Comparison of ENCODE assay signal across 1 cellular context in the genomic region with DNA sequence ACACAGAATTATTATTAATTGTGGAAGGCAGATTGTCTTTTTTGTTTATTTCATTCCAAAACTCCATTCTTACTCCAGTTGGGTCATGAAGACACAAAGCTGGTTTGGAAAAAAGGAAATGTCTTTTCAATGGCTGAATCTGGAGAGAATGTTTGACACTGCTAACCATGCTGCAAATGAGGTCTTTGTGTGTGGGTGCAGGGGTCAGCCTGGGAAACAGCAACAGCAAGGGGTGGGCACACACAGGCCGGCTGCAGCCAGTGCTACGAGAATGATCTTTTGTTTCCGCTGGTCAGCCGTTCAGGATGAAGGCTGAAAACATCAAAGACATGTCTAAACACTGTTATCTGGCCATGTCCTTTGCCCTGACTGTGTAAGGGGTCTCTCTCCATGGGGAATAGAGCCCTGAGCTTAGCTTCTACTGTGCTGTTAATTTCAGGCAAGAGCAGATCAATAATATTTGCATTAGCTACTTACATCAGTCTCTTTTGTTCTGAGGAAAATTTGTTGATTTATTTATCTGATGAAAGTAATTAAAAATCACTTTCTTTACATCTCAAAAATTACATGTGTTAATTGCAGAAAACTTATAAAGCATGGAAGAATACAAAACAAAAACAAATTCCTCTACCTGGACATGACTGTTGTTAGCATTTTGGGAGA.
A peak's percentile ranks its signal among the peaks of the same experiment; 100 is the strongest.
TF ChIP-seq lines count a peak whose summit lies in the region.

No MANE protein-coding gene starts in this region.

TF ChIP-seq in HepG2, 621 proteins besides CTCF, POLR2A, EP300 and RAD21 (continued from another document and continues in another):
- TF ChIP-seq ZNF558 (CRISPR knock-in tag; IDR thresholded peaks at IDR 0.05; ENCODE audit: borderline replicate concordance) = peak; percentile 29; the same call in 1 of the 2 replicates
- no peak for TF ChIP-seq PRPF4 (IDR thresholded peaks at IDR 0.05; ENCODE audit: low read depth, low read length, poor library complexity, severe bottlenecking)
- no peak for TF ChIP-seq SRF (IDR thresholded peaks at IDR 0.05; ENCODE audit: low read depth, low read length)
- TF ChIP-seq, protein P1, sequence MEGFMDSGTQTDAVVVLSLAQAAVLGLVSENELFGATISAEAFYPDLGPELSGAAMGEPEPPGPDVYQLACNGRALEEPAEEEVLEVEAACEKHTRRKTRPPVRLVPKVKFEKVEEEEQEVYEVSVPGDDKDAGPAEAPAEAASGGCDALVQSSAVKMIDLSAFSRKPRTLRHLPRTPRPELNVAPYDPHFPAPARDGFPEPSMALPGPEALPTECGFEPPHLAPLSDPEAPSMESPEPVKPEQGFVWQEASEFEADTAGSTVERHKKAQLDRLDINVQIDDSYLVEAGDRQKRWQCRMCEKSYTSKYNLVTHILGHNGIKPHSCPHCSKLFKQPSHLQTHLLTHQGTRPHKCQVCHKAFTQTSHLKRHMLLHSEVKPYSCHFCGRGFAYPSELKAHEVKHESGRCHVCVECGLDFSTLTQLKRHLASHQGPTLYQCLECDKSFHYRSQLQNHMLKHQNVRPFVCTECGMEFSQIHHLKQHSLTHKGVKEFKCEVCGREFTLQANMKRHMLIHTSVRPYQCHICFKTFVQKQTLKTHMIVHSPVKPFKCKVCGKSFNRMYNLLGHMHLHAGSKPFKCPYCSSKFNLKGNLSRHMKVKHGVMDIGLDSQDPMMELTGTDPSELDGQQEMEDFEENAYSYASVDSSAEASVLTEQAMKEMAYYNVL (CRISPR knock-in tag; IDR thresholded peaks at IDR 0.05; ENCODE audit: borderline replicate concordance) = peak; percentile 98
- TF ChIP-seq HOXA3 (CRISPR knock-in tag; IDR thresholded peaks at IDR 0.05) = peak; percentile 97
- TF ChIP-seq ZNF703 (CRISPR knock-in tag; IDR thresholded peaks at IDR 0.05; ENCODE audit: borderline replicate concordance) = peak; percentile 58; the same call in 1 of the 2 replicates
- TF ChIP-seq, protein P2, sequence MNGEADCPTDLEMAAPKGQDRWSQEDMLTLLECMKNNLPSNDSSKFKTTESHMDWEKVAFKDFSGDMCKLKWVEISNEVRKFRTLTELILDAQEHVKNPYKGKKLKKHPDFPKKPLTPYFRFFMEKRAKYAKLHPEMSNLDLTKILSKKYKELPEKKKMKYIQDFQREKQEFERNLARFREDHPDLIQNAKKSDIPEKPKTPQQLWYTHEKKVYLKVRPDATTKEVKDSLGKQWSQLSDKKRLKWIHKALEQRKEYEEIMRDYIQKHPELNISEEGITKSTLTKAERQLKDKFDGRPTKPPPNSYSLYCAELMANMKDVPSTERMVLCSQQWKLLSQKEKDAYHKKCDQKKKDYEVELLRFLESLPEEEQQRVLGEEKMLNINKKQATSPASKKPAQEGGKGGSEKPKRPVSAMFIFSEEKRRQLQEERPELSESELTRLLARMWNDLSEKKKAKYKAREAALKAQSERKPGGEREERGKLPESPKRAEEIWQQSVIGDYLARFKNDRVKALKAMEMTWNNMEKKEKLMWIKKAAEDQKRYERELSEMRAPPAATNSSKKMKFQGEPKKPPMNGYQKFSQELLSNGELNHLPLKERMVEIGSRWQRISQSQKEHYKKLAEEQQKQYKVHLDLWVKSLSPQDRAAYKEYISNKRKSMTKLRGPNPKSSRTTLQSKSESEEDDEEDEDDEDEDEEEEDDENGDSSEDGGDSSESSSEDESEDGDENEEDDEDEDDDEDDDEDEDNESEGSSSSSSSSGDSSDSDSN (CRISPR knock-in tag; IDR thresholded peaks at IDR 0.05) = peak; percentile 76
- TF ChIP-seq HOXA5 (CRISPR knock-in tag; IDR thresholded peaks at IDR 0.05) = peak; percentile 98
- no peak for TF ChIP-seq ZNF180 (CRISPR knock-in tag; IDR thresholded peaks at IDR 0.05; ENCODE audit: borderline replicate concordance, low read depth)
- TF ChIP-seq, protein P3, sequence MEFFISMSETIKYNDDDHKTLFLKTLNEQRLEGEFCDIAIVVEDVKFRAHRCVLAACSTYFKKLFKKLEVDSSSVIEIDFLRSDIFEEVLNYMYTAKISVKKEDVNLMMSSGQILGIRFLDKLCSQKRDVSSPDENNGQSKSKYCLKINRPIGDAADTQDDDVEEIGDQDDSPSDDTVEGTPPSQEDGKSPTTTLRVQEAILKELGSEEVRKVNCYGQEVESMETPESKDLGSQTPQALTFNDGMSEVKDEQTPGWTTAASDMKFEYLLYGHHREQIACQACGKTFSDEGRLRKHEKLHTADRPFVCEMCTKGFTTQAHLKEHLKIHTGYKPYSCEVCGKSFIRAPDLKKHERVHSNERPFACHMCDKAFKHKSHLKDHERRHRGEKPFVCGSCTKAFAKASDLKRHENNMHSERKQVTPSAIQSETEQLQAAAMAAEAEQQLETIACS (CRISPR knock-in tag; IDR thresholded peaks at IDR 0.05) = no peak; the same call in 1 of the 2 replicates
- peak; percentile 91 for TF ChIP-seq ZNF430 (CRISPR knock-in tag; IDR thresholded peaks at IDR 0.05)
- TF ChIP-seq, protein P4, sequence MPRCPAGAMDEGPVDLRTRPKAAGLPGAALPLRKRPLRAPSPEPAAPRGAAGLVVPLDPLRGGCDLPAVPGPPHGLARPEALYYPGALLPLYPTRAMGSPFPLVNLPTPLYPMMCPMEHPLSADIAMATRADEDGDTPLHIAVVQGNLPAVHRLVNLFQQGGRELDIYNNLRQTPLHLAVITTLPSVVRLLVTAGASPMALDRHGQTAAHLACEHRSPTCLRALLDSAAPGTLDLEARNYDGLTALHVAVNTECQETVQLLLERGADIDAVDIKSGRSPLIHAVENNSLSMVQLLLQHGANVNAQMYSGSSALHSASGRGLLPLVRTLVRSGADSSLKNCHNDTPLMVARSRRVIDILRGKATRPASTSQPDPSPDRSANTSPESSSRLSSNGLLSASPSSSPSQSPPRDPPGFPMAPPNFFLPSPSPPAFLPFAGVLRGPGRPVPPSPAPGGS (CRISPR knock-in tag; IDR thresholded peaks at IDR 0.05) = peak; percentile 88
- TF ChIP-seq NBN (conservative IDR thresholded peaks at IDR 0.05) = no peak
- TF ChIP-seq, protein P5, sequence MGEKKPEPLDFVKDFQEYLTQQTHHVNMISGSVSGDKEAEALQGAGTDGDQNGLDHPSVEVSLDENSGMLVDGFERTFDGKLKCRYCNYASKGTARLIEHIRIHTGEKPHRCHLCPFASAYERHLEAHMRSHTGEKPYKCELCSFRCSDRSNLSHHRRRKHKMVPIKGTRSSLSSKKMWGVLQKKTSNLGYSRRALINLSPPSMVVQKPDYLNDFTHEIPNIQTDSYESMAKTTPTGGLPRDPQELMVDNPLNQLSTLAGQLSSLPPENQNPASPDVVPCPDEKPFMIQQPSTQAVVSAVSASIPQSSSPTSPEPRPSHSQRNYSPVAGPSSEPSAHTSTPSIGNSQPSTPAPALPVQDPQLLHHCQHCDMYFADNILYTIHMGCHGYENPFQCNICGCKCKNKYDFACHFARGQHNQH (CRISPR knock-in tag; IDR thresholded peaks at IDR 0.05) = peak; percentile 99
- TF ChIP-seq, protein P6, sequence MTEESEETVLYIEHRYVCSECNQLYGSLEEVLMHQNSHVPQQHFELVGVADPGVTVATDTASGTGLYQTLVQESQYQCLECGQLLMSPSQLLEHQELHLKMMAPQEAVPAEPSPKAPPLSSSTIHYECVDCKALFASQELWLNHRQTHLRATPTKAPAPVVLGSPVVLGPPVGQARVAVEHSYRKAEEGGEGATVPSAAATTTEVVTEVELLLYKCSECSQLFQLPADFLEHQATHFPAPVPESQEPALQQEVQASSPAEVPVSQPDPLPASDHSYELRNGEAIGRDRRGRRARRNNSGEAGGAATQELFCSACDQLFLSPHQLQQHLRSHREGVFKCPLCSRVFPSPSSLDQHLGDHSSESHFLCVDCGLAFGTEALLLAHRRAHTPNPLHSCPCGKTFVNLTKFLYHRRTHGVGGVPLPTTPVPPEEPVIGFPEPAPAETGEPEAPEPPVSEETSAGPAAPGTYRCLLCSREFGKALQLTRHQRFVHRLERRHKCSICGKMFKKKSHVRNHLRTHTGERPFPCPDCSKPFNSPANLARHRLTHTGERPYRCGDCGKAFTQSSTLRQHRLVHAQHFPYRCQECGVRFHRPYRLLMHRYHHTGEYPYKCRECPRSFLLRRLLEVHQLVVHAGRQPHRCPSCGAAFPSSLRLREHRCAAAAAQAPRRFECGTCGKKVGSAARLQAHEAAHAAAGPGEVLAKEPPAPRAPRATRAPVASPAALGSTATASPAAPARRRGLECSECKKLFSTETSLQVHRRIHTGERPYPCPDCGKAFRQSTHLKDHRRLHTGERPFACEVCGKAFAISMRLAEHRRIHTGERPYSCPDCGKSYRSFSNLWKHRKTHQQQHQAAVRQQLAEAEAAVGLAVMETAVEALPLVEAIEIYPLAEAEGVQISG (CRISPR knock-in tag; IDR thresholded peaks at IDR 0.05) = peak; percentile 92
- peak; percentile 86 for TF ChIP-seq ZNF766 (CRISPR knock-in tag; IDR thresholded peaks at IDR 0.05; ENCODE audit: borderline replicate concordance)
- TF ChIP-seq ERF (CRISPR knock-in tag; IDR thresholded peaks at IDR 0.05) = peak; percentile 92
- no peak for TF ChIP-seq EEA1 (CRISPR knock-in tag; IDR thresholded peaks at IDR 0.05; ENCODE audit: borderline replicate concordance)
- TF ChIP-seq ZKSCAN5 (CRISPR knock-in tag; IDR thresholded peaks at IDR 0.05) = no peak
- TF ChIP-seq, protein P7, sequence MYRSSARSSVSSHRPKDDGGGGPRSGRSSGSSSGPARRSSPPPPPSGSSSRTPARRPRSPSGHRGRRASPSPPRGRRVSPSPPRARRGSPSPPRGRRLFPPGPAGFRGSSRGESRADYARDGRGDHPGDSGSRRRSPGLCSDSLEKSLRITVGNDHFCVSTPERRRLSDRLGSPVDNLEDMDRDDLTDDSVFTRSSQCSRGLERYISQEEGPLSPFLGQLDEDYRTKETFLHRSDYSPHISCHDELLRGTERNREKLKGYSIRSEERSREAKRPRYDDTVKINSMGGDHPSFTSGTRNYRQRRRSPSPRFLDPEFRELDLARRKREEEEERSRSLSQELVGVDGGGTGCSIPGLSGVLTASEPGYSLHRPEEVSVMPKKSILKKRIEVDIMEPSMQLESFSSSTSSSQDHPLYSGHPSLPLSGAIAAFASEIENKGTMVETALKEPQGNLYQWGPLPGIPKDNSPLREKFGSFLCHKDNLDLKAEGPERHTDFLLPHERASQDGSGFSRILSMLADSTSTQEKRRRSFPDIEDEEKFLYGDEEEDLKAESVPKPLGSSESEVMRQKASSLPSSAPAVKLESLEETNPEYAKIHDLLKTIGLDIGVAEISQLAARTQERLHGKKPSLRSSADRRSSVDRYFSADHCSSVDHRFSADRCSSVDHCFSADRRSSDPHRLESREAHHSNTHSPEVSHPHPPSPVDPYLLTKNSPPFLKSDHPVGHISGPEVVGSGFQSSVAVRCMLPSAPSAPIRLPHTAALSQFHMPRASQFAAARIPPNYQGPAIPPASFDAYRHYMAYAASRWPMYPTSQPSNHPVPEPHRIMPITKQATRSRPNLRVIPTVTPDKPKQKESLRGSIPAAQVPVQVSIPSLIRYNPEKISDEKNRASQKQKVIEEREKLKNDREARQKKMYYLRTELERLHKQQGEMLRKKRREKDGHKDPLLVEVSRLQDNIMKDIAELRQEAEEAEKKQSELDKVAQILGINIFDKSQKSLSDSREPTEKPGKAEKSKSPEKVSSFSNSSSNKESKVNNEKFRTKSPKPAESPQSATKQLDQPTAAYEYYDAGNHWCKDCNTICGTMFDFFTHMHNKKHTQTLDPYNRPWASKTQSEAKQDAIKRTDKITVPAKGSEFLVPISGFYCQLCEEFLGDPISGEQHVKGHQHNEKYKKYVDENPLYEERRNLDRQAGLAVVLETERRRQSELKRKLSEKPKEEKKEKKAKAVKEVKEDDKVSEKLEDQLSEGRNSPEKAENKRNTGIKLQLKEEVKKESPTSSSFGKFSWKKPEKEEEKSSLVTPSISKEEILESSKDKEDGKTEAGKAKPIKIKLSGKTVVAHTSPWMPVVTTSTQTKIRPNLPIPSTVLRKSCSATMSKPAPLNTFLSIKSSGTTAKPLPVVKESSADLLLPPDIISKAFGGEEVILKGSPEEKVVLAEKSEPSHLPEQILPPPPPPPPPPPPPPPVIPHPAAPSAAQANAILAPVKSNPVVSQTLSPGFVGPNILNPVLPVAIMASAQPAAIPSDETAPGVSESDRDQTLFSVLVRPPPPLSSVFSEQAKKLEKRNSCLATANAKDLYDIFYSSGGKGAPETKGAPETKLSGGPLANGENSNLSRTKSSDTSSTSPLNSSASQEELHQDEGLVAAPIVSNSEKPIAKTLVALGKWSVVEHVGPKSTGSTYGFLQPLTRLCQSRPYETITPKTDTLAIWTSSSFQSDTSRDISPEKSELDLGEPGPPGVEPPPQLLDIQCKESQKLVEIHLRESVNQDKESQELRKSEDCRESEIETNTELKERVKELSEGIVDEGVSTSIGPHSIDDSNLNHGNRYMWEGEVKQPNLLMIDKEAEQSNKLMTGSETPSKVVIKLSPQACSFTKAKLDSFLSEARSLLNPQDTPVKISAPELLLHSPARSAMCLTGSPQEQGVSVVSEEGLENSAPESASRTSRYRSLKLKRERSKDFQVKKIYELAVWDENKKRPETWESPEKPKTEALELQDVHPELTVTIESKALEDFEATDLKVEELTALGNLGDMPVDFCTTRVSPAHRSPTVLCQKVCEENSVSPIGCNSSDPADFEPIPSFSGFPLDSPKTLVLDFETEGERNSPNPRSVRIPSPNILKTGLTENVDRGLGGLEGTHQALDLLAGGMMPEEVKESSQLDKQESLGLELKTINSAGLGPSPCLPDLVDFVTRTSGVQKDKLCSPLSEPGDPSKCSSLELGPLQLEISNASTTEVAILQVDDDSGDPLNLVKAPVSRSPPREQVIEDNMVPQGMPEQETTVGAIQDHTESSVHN (CRISPR knock-in tag; IDR thresholded peaks at IDR 0.05) = no peak; the same call in none of the 2 replicates
- TF ChIP-seq ZNF264 (CRISPR knock-in tag; IDR thresholded peaks at IDR 0.05) = peak; percentile 93; the same call in 1 of the 2 replicates
- no peak for TF ChIP-seq ZNF720 (CRISPR knock-in tag; IDR thresholded peaks at IDR 0.05)
- peak; percentile 91 for TF ChIP-seq FOSL2 (CRISPR knock-in tag; IDR thresholded peaks at IDR 0.05)
- peak; percentile 90; the same call in 1 of the 2 replicates for TF ChIP-seq AKAP8 (CRISPR knock-in tag; IDR thresholded peaks at IDR 0.05)
- peak; percentile 92 for TF ChIP-seq GFI1 (CRISPR knock-in tag; IDR thresholded peaks at IDR 0.05; ENCODE audit: borderline replicate concordance)
- peak; percentile 28; the same call in 1 of the 2 replicates for TF ChIP-seq KAT2B (IDR thresholded peaks at IDR 0.05; ENCODE audit: borderline replicate concordance, low read depth, low read length)
- peak; percentile 76 for TF ChIP-seq GATAD1 (CRISPR knock-in tag; IDR thresholded peaks at IDR 0.05)
- TF ChIP-seq TBX2 (CRISPR knock-in tag; IDR thresholded peaks at IDR 0.05; ENCODE audit: borderline replicate concordance) = peak; percentile 99
- TF ChIP-seq, protein P8, sequence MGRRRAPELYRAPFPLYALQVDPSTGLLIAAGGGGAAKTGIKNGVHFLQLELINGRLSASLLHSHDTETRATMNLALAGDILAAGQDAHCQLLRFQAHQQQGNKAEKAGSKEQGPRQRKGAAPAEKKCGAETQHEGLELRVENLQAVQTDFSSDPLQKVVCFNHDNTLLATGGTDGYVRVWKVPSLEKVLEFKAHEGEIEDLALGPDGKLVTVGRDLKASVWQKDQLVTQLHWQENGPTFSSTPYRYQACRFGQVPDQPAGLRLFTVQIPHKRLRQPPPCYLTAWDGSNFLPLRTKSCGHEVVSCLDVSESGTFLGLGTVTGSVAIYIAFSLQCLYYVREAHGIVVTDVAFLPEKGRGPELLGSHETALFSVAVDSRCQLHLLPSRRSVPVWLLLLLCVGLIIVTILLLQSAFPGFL (CRISPR knock-in tag; IDR thresholded peaks at IDR 0.05) = no peak
